Comparison of ENCODE assay signal across 16 cellular contexts in the genomic region with DNA sequence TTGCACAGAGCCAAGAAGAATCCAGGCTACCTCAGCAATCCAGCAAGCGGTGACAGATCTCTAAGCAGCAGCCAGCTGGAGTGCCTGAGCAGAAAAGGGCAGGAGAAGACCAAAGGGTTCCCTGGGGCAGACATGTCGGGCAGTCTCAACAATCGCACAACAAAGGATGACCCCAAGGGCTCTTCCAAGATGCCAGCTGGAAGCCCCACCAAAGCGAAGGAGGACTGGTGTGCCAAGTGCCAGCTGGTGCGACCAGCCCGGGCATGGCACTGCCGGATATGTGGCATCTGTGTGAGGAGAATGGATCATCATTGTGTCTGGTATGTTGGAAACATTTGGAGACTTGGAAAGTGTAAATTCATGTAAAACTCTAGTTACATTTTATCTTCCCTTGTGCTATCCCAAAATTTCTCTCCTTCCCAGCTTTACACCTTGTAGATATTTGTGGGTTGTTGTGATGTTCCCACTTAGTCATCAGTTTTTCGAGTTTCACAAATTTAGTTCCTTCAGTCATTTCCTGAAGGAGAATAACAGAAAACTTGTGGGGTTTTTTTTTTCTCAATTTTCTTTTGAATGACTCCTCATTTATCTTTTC.
"Had no signal": no experiment of that assay in that cellular context is flagged by ENCODE, and none has a peak within 500 bp of the region (broad histone marks: within the 10 kb centered on the region; RNA-seq: fewer than 3 reads in every experiment).

No MANE protein-coding gene starts in this region.

- ATAC-seq: activated CD4-positive, alpha-beta T cell treated with anti-CD3 and anti-CD28 coated beads for 36 hours; left ventricle myocardium superior; right lobe of liver; upper lobe of right lung had no signal

- DNase-seq: activated CD4-positive, alpha-beta memory T cell treated with anti-CD3 and anti-CD28 coated beads, Interleukin-2, amount 10 ng/mL, durations not matched to agents 7 days and 5 days; activated CD4-positive, alpha-beta T cell treated with anti-CD3 and anti-CD28 coated beads for 36 hours; activated effector memory CD4-positive, alpha-beta T cell treated with Interleukin-2 at 50 U/mL for 16 hours; activated T-cell treated with anti-CD3 and anti-CD28 coated beads, Interleukin-2, amount 50 U/mL, for 24 hours; adrenal gland; colonic mucosa; foreskin fibroblast; glutamatergic neuron; kidney glomerular epithelial cell; left ventricle myocardium superior; mesenchymal stem cell; nephron progenitor cell; psoas muscle; right lobe of liver; testis; upper lobe of right lung had no signal

- H3K9me3 ChIP-seq: adrenal gland, colonic mucosa, psoas muscle, right lobe of liver, testis, upper lobe of right lung had no signal

- H3K36me3 ChIP-seq: adrenal gland, colonic mucosa had no signal

- H3K4me3 ChIP-seq: adrenal gland, colonic mucosa, psoas muscle, right lobe of liver, testis, upper lobe of right lung had no signal

- H3K27ac ChIP-seq: adrenal gland, colonic mucosa, psoas muscle, right lobe of liver, testis, upper lobe of right lung had no signal

- H3K4me1 ChIP-seq: adrenal gland, colonic mucosa, psoas muscle, right lobe of liver, testis, upper lobe of right lung had no signal

- H3K27me3 ChIP-seq: adrenal gland, colonic mucosa, right lobe of liver, testis, upper lobe of right lung had no signal
